23 cellular contexts compared by ENCODE assay signal in the genomic region with DNA sequence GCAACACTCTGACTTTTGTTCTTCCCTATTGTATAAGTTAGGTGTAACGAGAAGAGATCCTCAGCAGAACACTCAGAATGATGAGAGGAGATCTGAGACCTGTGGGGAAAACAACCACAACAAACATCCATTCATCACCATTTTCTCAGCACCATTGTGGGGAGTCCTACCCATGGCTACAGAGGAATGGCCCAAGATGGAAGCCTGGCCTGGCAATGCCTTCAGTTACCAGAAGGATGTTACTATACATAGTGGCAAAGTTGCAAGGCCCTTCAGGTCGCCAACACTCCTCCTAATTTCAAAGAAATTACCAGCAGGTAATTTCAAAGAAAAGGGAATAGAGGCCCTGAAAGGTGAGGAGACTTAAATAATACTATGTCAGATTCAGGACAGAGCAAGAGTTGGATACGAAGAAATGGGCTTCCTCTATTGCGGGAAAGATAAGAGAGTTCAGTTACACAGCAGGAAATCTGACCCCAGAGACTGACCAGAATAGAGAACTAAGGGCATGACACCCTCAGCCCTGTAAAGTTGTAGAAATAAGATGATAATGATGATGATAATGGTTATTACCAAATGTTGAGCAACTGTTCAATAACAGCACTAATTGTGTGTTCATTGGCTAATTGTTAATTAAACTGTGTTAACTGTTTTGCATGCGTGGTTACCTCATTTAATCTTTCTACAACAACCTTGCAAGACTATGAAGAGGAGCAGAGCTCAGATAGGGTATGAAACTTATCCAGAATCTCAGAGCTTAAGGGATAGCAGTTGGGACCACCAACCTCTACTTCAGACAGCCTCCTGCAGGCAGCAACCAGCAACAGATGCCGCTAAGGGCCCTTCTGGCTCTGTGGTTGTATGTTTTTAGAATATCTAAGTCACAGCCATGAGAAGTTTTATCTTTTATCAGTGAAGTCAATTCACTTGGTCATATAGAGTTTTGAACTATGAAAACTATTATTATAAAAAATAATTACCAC. TPM values are rescaled to one million over a fixed set of nuclear protein-coding genes. Genes with fewer than 3 reads are reported as not detected.
DNase-seq lines count a peak whose midpoint lies in the region; ATAC-seq and TF ChIP-seq lines count a peak whose summit lies in the region.
"Had no signal": no experiment of that assay in that cellular context is flagged by ENCODE, and none has a peak within 500 bp of the region (broad histone marks: within the 10 kb centered on the region; RNA-seq: fewer than 3 reads in every experiment).

No MANE protein-coding gene starts in this region.

- H3K4me1 Mint-ChIP-seq in CD4-positive, CD25-positive, alpha-beta regulatory T cell, result peaks cover 0 to 42% (median 22%) of the 10 kb centered on the region in 4 donors
- peaks cover 60% of the 10 kb centered on the region for H3K4me1 Mint-ChIP-seq in central memory CD8-positive, alpha-beta T cell

- DNase-seq in CD4-positive, CD25-positive, alpha-beta regulatory T cell, result no peak
- DNase-seq in KBM-7 (peak; percentile 47), Peyer's patch (no peak), PC-3 (no peak)
- no peak for DNase-seq in central memory CD8-positive, alpha-beta T cell (ENCODE audit: low spot score in 2 of 2)
- DNase-seq: activated T-cell treated with anti-CD3 and anti-CD28 coated beads, Interleukin-2, amount 50 U/mL, for 4 hours; colonic mucosa; DMS53; mucosa of descending colon; NCI-H1092 treated with DMSO at 0.1 percent for 48 hours; NCI-H2171 treated with DMSO at 0.1 percent for 48 hours; NCI-H82; stimulated activated CD4-positive, alpha-beta T cell treated with anti-CD3 and anti-CD28 coated beads, Interleukin-2, amount 100 ng/mL, for 48 hours had no signal

- no peak overlapping the region for H3K9ac ChIP-seq in PC-3 (ENCODE audit: low read length)
- H3K9ac ChIP-seq: parathyroid adenoma had no signal

- no peaks in the 10 kb centered on the region for H3K79me2 ChIP-seq in PC-3 (ENCODE audit: low read length)
- H3K79me2 ChIP-seq: parathyroid adenoma had no signal

- H3K4me2 ChIP-seq in PC-3 (ENCODE audit: low read length), result no peak overlapping the region

- no peaks in the 10 kb centered on the region for H3K9me3 ChIP-seq in CD4-positive, CD25-positive, alpha-beta regulatory T cell (ENCODE audit: control insufficient read depth in 2 of 2, low read length in 2 of 2)
- H3K9me3 ChIP-seq in Peyer's patch, result no peaks in the 10 kb centered on the region
- no peaks in the 10 kb centered on the region for H3K9me3 ChIP-seq in PC-3 (ENCODE audit: low read length)
- H3K9me3 ChIP-seq: ascending aorta, colonic mucosa, gastroesophageal sphincter, mucosa of descending colon, suprapubic skin had no signal

- no peaks in the 10 kb centered on the region for H3K36me3 ChIP-seq in CD4-positive, CD25-positive, alpha-beta regulatory T cell (ENCODE audit: control insufficient read depth, insufficient read depth, low read length)
- H3K36me3 ChIP-seq in Peyer's patch (no peaks in the 10 kb centered on the region), PC-3 (ENCODE audit: low read depth, low read length) (no peaks in the 10 kb centered on the region)
- H3K36me3 ChIP-seq: ascending aorta, colonic mucosa, gastroesophageal sphincter, suprapubic skin had no signal

- no peaks in the 10 kb centered on the region for H3F3A ChIP-seq in PC-3 (ENCODE audit: low read length, unreplicated experiment)

- H3K9me3 Mint-ChIP-seq in CD4-positive, CD25-positive, alpha-beta regulatory T cell, result peaks cover 0 to 1% (median 0%) of the 10 kb centered on the region in 7 donors
- H3K9me3 Mint-ChIP-seq in central memory CD8-positive, alpha-beta T cell, result no peaks in the 10 kb centered on the region
- H3K9me3 Mint-ChIP-seq: activated T-cell treated with anti-CD3 and anti-CD28 coated beads, Interleukin-2, amount 50 U/mL, for 4 hours had no signal

- peak overlapping the region; percentile 39 for H3K4me3 ChIP-seq in CD4-positive, CD25-positive, alpha-beta regulatory T cell (ENCODE audit: low read depth, low read length)
- H3K4me3 ChIP-seq in Peyer's patch (no peak overlapping the region), PC-3 (ENCODE audit: low read length) (no peak overlapping the region)
- H3K4me3 ChIP-seq: ascending aorta, colonic mucosa, gastroesophageal sphincter, mucosa of descending colon, suprapubic skin had no signal

- no peak for ATAC-seq in CD4-positive, CD25-positive, alpha-beta regulatory T cell (ENCODE audit: low read depth in 2 of 2)
- ATAC-seq in central memory CD8-positive, alpha-beta T cell (replicated peaks; ENCODE audit: extremely low read depth, poor library complexity, severe bottlenecking), result no peak
- ATAC-seq in GM18498 (IDR thresholded peaks at IDR 0.05; ENCODE audit: unreplicated experiment) (no peak), GM21528 (IDR thresholded peaks at IDR 0.05; ENCODE audit: low FRiP score, unreplicated experiment) (no peak), HG02981 (IDR thresholded peaks at IDR 0.05; ENCODE audit: unreplicated experiment) (no peak), PC-3 (no peak)
- ATAC-seq: gastroesophageal sphincter, HepG2, left lobe of liver had no signal

- TF ChIP-seq CTCF in Peyer's patch (IDR thresholded peaks at IDR 0.05) (no peak), PC-3 (conservative IDR thresholded peaks at IDR 0.05; ENCODE audit: low read depth, low read length) (no peak)

- H3K27me3 ChIP-seq in CD4-positive, CD25-positive, alpha-beta regulatory T cell (ENCODE audit: control insufficient read depth, insufficient read depth, low read length), result no peaks in the 10 kb centered on the region
- H3K27me3 ChIP-seq in Peyer's patch, result no peaks in the 10 kb centered on the region
- no peaks in the 10 kb centered on the region for H3K27me3 ChIP-seq in PC-3 (ENCODE audit: low read length)
- H3K27me3 ChIP-seq: ascending aorta, colonic mucosa, gastroesophageal sphincter had no signal

- intact Hi-C loops in PC-3 (cut with micrococcal nuclease), result no loop called here

- in situ Hi-C loops in KBM-7 (cut with MboI; ENCODE audit: low pct_unique_long_range_greater_than_20kb, low sequenced_read_pairs), result loop anchor here (25.0 kb wide), 1 partner anchor 145 kb away; no protein-coding TSS in a partner anchor

- POLR2A ChIA-PET in PC-3 (lab: Charles Lee; ENCODE audit: unreplicated experiment), result interaction anchor here (0.6 kb wide), 1 partner anchor 403 kb away, joined by 4 read pairs; no protein-coding TSS in a partner anchor

- H3K27ac ChIP-seq in CD4-positive, CD25-positive, alpha-beta regulatory T cell (ENCODE audit: insufficient read depth, low read length, poor library complexity, severe bottlenecking), result peak overlapping the region; percentile 16
- peak overlapping the region in 3 of 4 donors; percentile 6 to 50 (median 43) for H3K27ac ChIP-seq in Peyer's patch
- no peak overlapping the region for H3K27ac ChIP-seq in PC-3 (ENCODE audit: low read length)
- H3K27ac ChIP-seq: ascending aorta, colonic mucosa, gastroesophageal sphincter, parathyroid adenoma, suprapubic skin had no signal

- peaks cover 36% of the 10 kb centered on the region for H3K4me1 ChIP-seq in CD4-positive, CD25-positive, alpha-beta regulatory T cell (ENCODE audit: control insufficient read depth, insufficient read depth, low read length, poor library complexity, severe bottlenecking)
- H3K4me1 ChIP-seq in Peyer's patch (no peaks in the 10 kb centered on the region), PC-3 (ENCODE audit: insufficient read depth, low read length) (peaks cover 13% of the 10 kb centered on the region; the same call in 1 of the 2 replicates)
- H3K4me1 ChIP-seq: ascending aorta, colonic mucosa, gastroesophageal sphincter, parathyroid adenoma had no signal

- peak overlapping the region in 2 of 3 donors; percentile 28 to 77 for H3K27ac Mint-ChIP-seq in CD4-positive, CD25-positive, alpha-beta regulatory T cell
- peak overlapping the region; percentile 60 for H3K27ac Mint-ChIP-seq in central memory CD8-positive, alpha-beta T cell (ENCODE audit: low read depth)
- H3K27ac Mint-ChIP-seq: activated CD4-positive, alpha-beta T cell treated with anti-CD3 and anti-CD28 coated beads for 36 hours had no signal

- H3K36me3 Mint-ChIP-seq in CD4-positive, CD25-positive, alpha-beta regulatory T cell, result no peaks in the 10 kb centered on the region
- peaks cover 6% of the 10 kb centered on the region for H3K36me3 Mint-ChIP-seq in central memory CD8-positive, alpha-beta T cell (ENCODE audit: insufficient read depth)

- CTCF ChIA-PET in PC-3 (lab: Charles Lee), result interaction anchor here (0.6 kb wide), 1 partner anchor 139 kb away, joined by 3 read pairs; no protein-coding TSS in a partner anchor

- no peaks in the 10 kb centered on the region for H3K9me2 ChIP-seq in PC-3 (replicated peaks; ENCODE audit: low read length)

- no peak overlapping the region for H2AFZ ChIP-seq in PC-3 (ENCODE audit: low read length)
- H2AFZ ChIP-seq: parathyroid adenoma had no signal

- peaks cover 4% of the 10 kb centered on the region for H3K27me3 Mint-ChIP-seq in CD4-positive, CD25-positive, alpha-beta regulatory T cell
- H3K27me3 Mint-ChIP-seq in central memory CD8-positive, alpha-beta T cell, result no peaks in the 10 kb centered on the region

- no TSS peak for BruUV-seq in PC-3 (replicated peaks; lab: Mats Ljungman, UMichigan)

- no peaks in the 10 kb centered on the region for H4K20me1 ChIP-seq in PC-3 (ENCODE audit: low read length)

- TF ChIP-seq POLR2A in Peyer's patch (IDR thresholded peaks at IDR 0.05), result no peak

- H3K4me3 Mint-ChIP-seq in CD4-positive, CD25-positive, alpha-beta regulatory T cell, result peak overlapping the region in 1 of 4 donors; percentile 27
- H3K4me3 Mint-ChIP-seq in central memory CD8-positive, alpha-beta T cell, result peak overlapping the region; percentile 57
- H3K4me3 Mint-ChIP-seq: activated CD4-positive, alpha-beta T cell treated with anti-CD3 and anti-CD28 coated beads for 36 hours; activated T-cell treated with anti-CD3 and anti-CD28 coated beads, Interleukin-2, amount 50 U/mL, for 4 hours had no signal

RNA-seq across cellular contexts. Expression of a gene that starts 37.5 kb away (rescaled TPM):
- not detected for total RNA-seq in CD4-positive, CD25-positive, alpha-beta regulatory T cell
- not detected for polyA plus RNA-seq in CD4-positive, CD25-positive, alpha-beta regulatory T cell
- 10 to 100 TPM in 1 of 4 donors, 1 to 10 TPM in 3; 5.7 to 10.2 (median 6.6) TPM for total RNA-seq in Peyer's patch
- total RNA-seq in PC-3 (2014; rRNA removed), result 0.22 TPM in 1 of 2 replicates, not detected in the other
- total RNA-seq: ascending aorta, HepG2 had no signal
- polyA plus RNA-seq: HepG2 had no signal
